ENCODE assay signal across 1 cellular context in genomic region chr1:99503276-99503747, GRCh38.
A peak's percentile ranks its signal among the peaks of the same experiment; 100 is the strongest.
TF ChIP-seq lines count a peak whose summit lies in the region.

No MANE protein-coding gene starts in this region.

TF ChIP-seq in K562, 482 proteins besides CTCF, POLR2A, EP300 and RAD21 (continued from another document and continues in another):
- TF ChIP-seq, protein P1, sequence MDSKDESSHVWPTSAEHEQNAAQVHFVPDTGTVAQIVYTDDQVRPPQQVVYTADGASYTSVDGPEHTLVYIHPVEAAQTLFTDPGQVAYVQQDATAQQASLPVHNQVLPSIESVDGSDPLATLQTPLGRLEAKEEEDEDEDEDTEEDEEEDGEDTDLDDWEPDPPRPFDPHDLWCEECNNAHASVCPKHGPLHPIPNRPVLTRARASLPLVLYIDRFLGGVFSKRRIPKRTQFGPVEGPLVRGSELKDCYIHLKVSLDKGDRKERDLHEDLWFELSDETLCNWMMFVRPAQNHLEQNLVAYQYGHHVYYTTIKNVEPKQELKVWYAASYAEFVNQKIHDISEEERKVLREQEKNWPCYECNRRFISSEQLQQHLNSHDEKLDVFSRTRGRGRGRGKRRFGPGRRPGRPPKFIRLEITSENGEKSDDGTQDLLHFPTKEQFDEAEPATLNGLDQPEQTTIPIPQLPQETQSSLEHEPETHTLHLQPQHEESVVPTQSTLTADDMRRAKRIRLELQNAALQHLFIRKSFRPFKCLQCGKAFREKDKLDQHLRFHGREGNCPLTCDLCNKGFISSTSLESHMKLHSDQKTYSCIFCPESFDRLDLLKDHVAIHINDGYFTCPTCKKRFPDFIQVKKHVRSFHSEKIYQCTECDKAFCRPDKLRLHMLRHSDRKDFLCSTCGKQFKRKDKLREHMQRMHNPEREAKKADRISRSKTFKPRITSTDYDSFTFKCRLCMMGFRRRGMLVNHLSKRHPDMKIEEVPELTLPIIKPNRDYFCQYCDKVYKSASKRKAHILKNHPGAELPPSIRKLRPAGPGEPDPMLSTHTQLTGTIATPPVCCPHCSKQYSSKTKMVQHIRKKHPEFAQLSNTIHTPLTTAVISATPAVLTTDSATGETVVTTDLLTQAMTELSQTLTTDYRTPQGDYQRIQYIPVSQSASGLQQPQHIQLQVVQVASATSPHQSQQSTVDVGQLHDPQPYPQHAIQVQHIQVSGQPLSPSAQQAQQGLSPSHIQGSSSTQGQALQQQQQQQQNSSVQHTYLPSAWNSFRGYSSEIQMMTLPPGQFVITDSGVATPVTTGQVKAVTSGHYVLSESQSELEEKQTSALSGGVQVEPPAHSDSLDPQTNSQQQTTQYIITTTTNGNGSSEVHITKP (IDR thresholded peaks at IDR 0.05; ENCODE audit: partially characterized antibody), result peak; percentile 74
- TF ChIP-seq IRF1 (CRISPR knock-in tag; IDR thresholded peaks at IDR 0.05; ENCODE audit: borderline replicate concordance), result no peak
- TF ChIP-seq ARID3B (CRISPR knock-in tag; IDR thresholded peaks at IDR 0.05; ENCODE audit: borderline replicate concordance), result no peak
- TF ChIP-seq EWSR1 (IDR thresholded peaks at IDR 0.05; ENCODE audit: borderline replicate concordance, low read depth, partially characterized antibody), result no peak
- TF ChIP-seq TOE1 (IDR thresholded peaks at IDR 0.05; ENCODE audit: borderline replicate concordance), result no peak
- no peak for TF ChIP-seq TOE1 (CRISPR knock-in tag; IDR thresholded peaks at IDR 0.05; ENCODE audit: borderline replicate concordance, low read depth)
- no peak for TF ChIP-seq BDP1 (IDR thresholded peaks at IDR 0.05; ENCODE audit: insufficient read depth, insufficient read length)
- no peak for TF ChIP-seq KLF16 (IDR thresholded peaks at IDR 0.05)
- TF ChIP-seq, protein P2, sequence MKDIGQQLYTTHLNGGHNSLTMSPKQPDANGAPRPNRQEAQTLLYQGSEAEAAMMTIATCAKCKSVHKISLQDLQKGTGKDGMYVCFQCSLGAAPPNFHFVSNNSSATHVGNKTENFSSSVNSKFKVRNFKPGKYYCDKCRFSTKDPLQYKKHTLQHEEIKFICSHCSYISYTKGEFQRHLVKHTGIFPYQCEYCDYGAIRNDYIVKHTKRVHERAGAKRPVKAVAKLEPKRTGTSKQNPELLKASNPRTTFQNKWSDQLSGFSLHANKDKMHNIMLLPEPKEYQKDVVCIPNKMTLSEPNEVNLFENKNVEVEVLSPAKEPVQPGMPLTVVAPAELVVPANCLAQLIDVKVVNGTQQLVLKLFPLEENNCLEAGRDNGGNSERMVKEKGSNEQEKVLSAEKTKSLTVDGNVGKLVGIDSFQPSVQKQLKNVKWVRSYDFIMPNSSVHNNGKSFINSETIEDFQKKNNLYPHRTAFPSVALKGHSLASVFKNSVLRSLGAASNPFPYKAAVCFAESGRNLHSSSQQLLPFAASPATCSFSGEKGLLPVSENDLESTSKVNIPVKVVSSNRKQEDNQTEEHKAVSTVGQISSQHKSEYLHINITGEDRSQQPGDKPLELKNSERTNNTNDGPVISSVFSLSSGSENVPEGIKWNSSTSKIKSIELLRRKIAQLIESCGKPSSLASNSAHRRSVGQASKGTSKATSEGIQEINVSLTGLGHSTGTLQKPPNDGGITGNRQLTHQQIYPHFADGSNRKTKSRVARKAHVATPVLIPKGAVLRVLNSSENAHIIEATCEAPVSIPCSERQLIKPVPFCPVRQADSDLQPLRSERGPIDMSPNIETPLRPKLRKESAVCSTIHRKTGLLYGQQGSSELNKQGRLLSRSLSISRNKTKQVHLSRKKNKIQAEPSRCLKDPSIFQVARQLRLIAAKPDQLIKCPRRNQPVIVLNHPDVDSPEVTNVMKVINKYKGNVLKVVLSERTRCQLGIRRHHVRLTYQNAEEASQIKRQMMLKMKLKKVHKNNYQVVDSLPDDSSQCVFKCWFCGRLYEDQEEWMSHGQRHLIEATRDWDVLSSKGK (CRISPR knock-in tag; IDR thresholded peaks at IDR 0.05), result no peak
- TF ChIP-seq NFIC (IDR thresholded peaks at IDR 0.05), result peak; percentile 72
- no peak for TF ChIP-seq BRCA1 (IDR thresholded peaks at IDR 0.05)
- no peak for TF ChIP-seq BRCA1 (CRISPR knock-in tag; IDR thresholded peaks at IDR 0.05)
- no peak for TF ChIP-seq ETV5 (CRISPR knock-in tag; IDR thresholded peaks at IDR 0.05; ENCODE audit: low read depth)
- no peak for TF ChIP-seq ZNF212 (CRISPR knock-in tag; IDR thresholded peaks at IDR 0.05)
- TF ChIP-seq ZNF830 (CRISPR knock-in tag; IDR thresholded peaks at IDR 0.05), result no peak
- TF ChIP-seq COPS2 (conservative IDR thresholded peaks at IDR 0.05), result no peak
- TF ChIP-seq ZNF197 (CRISPR knock-in tag; IDR thresholded peaks at IDR 0.05; ENCODE audit: low read depth), result no peak
- TF ChIP-seq, protein P3, sequence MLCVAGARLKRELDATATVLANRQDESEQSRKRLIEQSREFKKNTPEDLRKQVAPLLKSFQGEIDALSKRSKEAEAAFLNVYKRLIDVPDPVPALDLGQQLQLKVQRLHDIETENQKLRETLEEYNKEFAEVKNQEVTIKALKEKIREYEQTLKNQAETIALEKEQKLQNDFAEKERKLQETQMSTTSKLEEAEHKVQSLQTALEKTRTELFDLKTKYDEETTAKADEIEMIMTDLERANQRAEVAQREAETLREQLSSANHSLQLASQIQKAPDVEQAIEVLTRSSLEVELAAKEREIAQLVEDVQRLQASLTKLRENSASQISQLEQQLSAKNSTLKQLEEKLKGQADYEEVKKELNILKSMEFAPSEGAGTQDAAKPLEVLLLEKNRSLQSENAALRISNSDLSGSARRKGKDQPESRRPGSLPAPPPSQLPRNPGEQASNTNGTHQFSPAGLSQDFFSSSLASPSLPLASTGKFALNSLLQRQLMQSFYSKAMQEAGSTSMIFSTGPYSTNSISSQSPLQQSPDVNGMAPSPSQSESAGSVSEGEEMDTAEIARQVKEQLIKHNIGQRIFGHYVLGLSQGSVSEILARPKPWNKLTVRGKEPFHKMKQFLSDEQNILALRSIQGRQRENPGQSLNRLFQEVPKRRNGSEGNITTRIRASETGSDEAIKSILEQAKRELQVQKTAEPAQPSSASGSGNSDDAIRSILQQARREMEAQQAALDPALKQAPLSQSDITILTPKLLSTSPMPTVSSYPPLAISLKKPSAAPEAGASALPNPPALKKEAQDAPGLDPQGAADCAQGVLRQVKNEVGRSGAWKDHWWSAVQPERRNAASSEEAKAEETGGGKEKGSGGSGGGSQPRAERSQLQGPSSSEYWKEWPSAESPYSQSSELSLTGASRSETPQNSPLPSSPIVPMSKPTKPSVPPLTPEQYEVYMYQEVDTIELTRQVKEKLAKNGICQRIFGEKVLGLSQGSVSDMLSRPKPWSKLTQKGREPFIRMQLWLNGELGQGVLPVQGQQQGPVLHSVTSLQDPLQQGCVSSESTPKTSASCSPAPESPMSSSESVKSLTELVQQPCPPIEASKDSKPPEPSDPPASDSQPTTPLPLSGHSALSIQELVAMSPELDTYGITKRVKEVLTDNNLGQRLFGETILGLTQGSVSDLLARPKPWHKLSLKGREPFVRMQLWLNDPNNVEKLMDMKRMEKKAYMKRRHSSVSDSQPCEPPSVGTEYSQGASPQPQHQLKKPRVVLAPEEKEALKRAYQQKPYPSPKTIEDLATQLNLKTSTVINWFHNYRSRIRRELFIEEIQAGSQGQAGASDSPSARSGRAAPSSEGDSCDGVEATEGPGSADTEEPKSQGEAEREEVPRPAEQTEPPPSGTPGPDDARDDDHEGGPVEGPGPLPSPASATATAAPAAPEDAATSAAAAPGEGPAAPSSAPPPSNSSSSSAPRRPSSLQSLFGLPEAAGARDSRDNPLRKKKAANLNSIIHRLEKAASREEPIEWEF (CRISPR knock-in tag; IDR thresholded peaks at IDR 0.05), result no peak
- 0 out of 2 replicates have a peak, but pooled peaks have one; percentile 35 for TF ChIP-seq SOX6 (IDR thresholded peaks at IDR 0.05)
- TF ChIP-seq CBX1 (IDR thresholded peaks at IDR 0.05; ENCODE audit: low read depth), result no peak
- peak; percentile 30; the same call in 1 of the 2 replicates for TF ChIP-seq USF1 (CRISPR knock-in tag; IDR thresholded peaks at IDR 0.05)
- TF ChIP-seq ZNF253 (CRISPR knock-in tag; conservative IDR thresholded peaks at IDR 0.05), result no peak
- no peak for TF ChIP-seq SRSF3 (IDR thresholded peaks at IDR 0.05; ENCODE audit: insufficient read depth, low read length)
- TF ChIP-seq HES1 (IDR thresholded peaks at IDR 0.05; ENCODE audit: low read depth), result no peak
- TF ChIP-seq NONO (IDR thresholded peaks at IDR 0.05; ENCODE audit: low read depth in 2 of 2, low read length in 1 of 2), result no peak
- TF ChIP-seq, protein P4, sequence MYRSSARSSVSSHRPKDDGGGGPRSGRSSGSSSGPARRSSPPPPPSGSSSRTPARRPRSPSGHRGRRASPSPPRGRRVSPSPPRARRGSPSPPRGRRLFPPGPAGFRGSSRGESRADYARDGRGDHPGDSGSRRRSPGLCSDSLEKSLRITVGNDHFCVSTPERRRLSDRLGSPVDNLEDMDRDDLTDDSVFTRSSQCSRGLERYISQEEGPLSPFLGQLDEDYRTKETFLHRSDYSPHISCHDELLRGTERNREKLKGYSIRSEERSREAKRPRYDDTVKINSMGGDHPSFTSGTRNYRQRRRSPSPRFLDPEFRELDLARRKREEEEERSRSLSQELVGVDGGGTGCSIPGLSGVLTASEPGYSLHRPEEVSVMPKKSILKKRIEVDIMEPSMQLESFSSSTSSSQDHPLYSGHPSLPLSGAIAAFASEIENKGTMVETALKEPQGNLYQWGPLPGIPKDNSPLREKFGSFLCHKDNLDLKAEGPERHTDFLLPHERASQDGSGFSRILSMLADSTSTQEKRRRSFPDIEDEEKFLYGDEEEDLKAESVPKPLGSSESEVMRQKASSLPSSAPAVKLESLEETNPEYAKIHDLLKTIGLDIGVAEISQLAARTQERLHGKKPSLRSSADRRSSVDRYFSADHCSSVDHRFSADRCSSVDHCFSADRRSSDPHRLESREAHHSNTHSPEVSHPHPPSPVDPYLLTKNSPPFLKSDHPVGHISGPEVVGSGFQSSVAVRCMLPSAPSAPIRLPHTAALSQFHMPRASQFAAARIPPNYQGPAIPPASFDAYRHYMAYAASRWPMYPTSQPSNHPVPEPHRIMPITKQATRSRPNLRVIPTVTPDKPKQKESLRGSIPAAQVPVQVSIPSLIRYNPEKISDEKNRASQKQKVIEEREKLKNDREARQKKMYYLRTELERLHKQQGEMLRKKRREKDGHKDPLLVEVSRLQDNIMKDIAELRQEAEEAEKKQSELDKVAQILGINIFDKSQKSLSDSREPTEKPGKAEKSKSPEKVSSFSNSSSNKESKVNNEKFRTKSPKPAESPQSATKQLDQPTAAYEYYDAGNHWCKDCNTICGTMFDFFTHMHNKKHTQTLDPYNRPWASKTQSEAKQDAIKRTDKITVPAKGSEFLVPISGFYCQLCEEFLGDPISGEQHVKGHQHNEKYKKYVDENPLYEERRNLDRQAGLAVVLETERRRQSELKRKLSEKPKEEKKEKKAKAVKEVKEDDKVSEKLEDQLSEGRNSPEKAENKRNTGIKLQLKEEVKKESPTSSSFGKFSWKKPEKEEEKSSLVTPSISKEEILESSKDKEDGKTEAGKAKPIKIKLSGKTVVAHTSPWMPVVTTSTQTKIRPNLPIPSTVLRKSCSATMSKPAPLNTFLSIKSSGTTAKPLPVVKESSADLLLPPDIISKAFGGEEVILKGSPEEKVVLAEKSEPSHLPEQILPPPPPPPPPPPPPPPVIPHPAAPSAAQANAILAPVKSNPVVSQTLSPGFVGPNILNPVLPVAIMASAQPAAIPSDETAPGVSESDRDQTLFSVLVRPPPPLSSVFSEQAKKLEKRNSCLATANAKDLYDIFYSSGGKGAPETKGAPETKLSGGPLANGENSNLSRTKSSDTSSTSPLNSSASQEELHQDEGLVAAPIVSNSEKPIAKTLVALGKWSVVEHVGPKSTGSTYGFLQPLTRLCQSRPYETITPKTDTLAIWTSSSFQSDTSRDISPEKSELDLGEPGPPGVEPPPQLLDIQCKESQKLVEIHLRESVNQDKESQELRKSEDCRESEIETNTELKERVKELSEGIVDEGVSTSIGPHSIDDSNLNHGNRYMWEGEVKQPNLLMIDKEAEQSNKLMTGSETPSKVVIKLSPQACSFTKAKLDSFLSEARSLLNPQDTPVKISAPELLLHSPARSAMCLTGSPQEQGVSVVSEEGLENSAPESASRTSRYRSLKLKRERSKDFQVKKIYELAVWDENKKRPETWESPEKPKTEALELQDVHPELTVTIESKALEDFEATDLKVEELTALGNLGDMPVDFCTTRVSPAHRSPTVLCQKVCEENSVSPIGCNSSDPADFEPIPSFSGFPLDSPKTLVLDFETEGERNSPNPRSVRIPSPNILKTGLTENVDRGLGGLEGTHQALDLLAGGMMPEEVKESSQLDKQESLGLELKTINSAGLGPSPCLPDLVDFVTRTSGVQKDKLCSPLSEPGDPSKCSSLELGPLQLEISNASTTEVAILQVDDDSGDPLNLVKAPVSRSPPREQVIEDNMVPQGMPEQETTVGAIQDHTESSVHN (IDR thresholded peaks at IDR 0.05; ENCODE audit: borderline replicate concordance in 1 of 2, low read depth in 1 of 2), result no peak
- no peak for TF ChIP-seq ZNF561 (CRISPR knock-in tag; conservative IDR thresholded peaks at IDR 0.05)
- TF ChIP-seq BACH1 (tag; IDR thresholded peaks at IDR 0.05), result no peak
- TF ChIP-seq NFRKB (IDR thresholded peaks at IDR 0.05; ENCODE audit: low read depth), result no peak
- no peak for TF ChIP-seq JUND (IDR thresholded peaks at IDR 0.05; ENCODE audit: borderline replicate concordance, low read depth, low read length)
- TF ChIP-seq JUND (tag; IDR thresholded peaks at IDR 0.05; ENCODE audit: borderline replicate concordance, low read depth, low read length), result peak; percentile 12; the same call in 1 of the 3 replicates
- no peak for TF ChIP-seq PTRF (tag; IDR thresholded peaks at IDR 0.05)
- TF ChIP-seq SMARCC2 (IDR thresholded peaks at IDR 0.05; ENCODE audit: low read depth), result no peak
- no peak for TF ChIP-seq ZNF586 (CRISPR knock-in tag; conservative IDR thresholded peaks at IDR 0.05)
